ENCODE assay signal across 2 cellular contexts in genomic region chr12:124440031-124440626, GRCh38.
TF ChIP-seq lines count a peak whose summit lies in the region.

No MANE protein-coding gene starts in this region.

TF ChIP-seq in SK-N-SH, 30 proteins besides CTCF, POLR2A, EP300 and RAD21 (continued from another document):
- TF ChIP-seq USF2 (IDR thresholded peaks at IDR 0.05; ENCODE audit: borderline replicate concordance, low read depth, low read length) (no peak), MEF2A (IDR thresholded peaks at IDR 0.05; ENCODE audit: borderline replicate concordance, low read depth) (no peak), REST (IDR thresholded peaks at IDR 0.05; ENCODE audit: low read depth, low read length) (no peak), MXI1 (IDR thresholded peaks at IDR 0.05; ENCODE audit: low read depth, low read length) (no peak), NRF1 (IDR thresholded peaks at IDR 0.05; ENCODE audit: low read depth, low read length) (no peak)

TF ChIP-seq in SK-N-SH treated with all-trans-retinoic acid at 6 μM for 48 hours, 23 proteins besides CTCF, POLR2A, EP300 and RAD21 (continued from another document):
- TF ChIP-seq CREB5 (CRISPR knock-in tag; IDR thresholded peaks at IDR 0.05; ENCODE audit: low read depth): no peak
- no peak for TF ChIP-seq TCF4 (CRISPR knock-in tag; IDR thresholded peaks at IDR 0.05; ENCODE audit: borderline replicate concordance)
- no peak for TF ChIP-seq POU6F1 (CRISPR knock-in tag; IDR thresholded peaks at IDR 0.05; ENCODE audit: borderline replicate concordance, low read depth)
- no peak for TF ChIP-seq SNAI2 (CRISPR knock-in tag; IDR thresholded peaks at IDR 0.05)
